In genomic region chr20:33765099-33765498, GRCh38 we compare ENCODE assay signal across 38 cellular contexts.
"Had no signal": no experiment of that assay in that cellular context is flagged by ENCODE, and none has a peak within 500 bp of the region (broad histone marks: within the 10 kb centered on the region; RNA-seq: fewer than 3 reads in every experiment).

No MANE protein-coding gene starts in this region.

- H3K27me3 ChIP-seq: adrenal gland, ascending aorta, body of pancreas, brain microvascular endothelial cell, breast epithelium, cardiac muscle cell had no signal

- H3K9me3 ChIP-seq: adrenal gland, ascending aorta, body of pancreas, breast epithelium had no signal

- DNase-seq: activated effector memory CD4-positive, alpha-beta T cell treated with anti-CD3 and anti-CD28 coated beads, Interleukin-2, amount 50 U/mL, for 16 hours; activated effector memory CD4-positive, alpha-beta T cell treated with Interleukin-2 at 50 U/mL for 16 hours; activated gamma-delta T cell; activated gamma-delta T cell treated with Interleukin-2 at 50 U/mL for 16 hours; activated naive CD4-positive, alpha-beta T cell; activated naive CD4-positive, alpha-beta T cell treated with anti-CD3 and anti-CD28 coated beads for 36 hours; activated naive CD4-positive, alpha-beta T cell treated with anti-CD3 and anti-CD28 coated beads, Interleukin-2, amount 10 ng/mL, durations not matched to agents 7 days and 5 days; activated naive CD4-positive, alpha-beta T cell treated with Interleukin-2 at 50 U/mL for 16 hours; activated naive CD8-positive, alpha-beta T cell treated with anti-CD3 and anti-CD28 coated beads for 36 hours; activated naive CD8-positive, alpha-beta T cell treated with anti-CD3 and anti-CD28 coated beads, Interleukin-2, amount 10 ng/mL, durations not matched to agents 7 days and 5 days; activated naive CD8-positive, alpha-beta T cell treated with anti-CD3 and anti-CD28 coated beads, Interleukin-2, amount 50 U/mL, for 24 hours; activated T-cell treated with anti-CD3 and anti-CD28 coated beads, Interleukin-2, amount 50 U/mL, for 1 hour; activated T-cell treated with anti-CD3 and anti-CD28 coated beads, Interleukin-2, amount 50 U/mL, for 24 hours; activated T-cell treated with anti-CD3 and anti-CD28 coated beads, Interleukin-2, amount 50 U/mL, for 4 hours; activated T-cell treated with anti-CD3 and anti-CD28 coated beads, Interleukin-2, amount 50 U/mL, for 48 hours; activated T-cell treated with anti-CD3 and anti-CD28 coated beads, Interleukin-2, amount 50 U/mL, for 72 hours; adrenal gland; amniotic stem cell; amygdala; anterior cingulate cortex; aorta; body of pancreas; brain microvascular endothelial cell; caudate nucleus; central memory CD4-positive, alpha-beta T cell; cerebellar nuclear complex had no signal

- H3K9me3 Mint-ChIP-seq: activated naive CD4-positive, alpha-beta T cell treated with anti-CD3 and anti-CD28 coated beads for 36 hours; activated naive CD4-positive, alpha-beta T cell treated with anti-CD3 and anti-CD28 coated beads, Interleukin-2, amount 10 ng/mL, durations not matched to agents 7 days and 5 days; activated naive CD4-positive, alpha-beta T cell treated with anti-CD3 and anti-CD28 coated beads, Interleukin-2, amount 50 U/mL, for 72 hours; activated naive CD8-positive, alpha-beta T cell treated with anti-CD3 and anti-CD28 coated beads for 36 hours; activated naive CD8-positive, alpha-beta T cell treated with anti-CD3 and anti-CD28 coated beads, Interleukin-2, amount 10 ng/mL, durations not matched to agents 7 days and 5 days; activated naive CD8-positive, alpha-beta T cell treated with anti-CD3 and anti-CD28 coated beads, Interleukin-2, amount 50 U/mL, for 24 hours; activated T-cell treated with anti-CD3 and anti-CD28 coated beads, Interleukin-2, amount 50 U/mL, for 24 hours; activated T-cell treated with anti-CD3 and anti-CD28 coated beads, Interleukin-2, amount 50 U/mL, for 4 hours; activated T-cell treated with anti-CD3 and anti-CD28 coated beads, Interleukin-2, amount 50 U/mL, for 72 hours; activated T-helper 1 cell treated with anti-CD3 and anti-CD28 coated beads, Interleukin-12 subunit alpha, Interleukin-12 subunit beta, Interleukin-2, Interleukin-4 antibody, amounts not matched to agents 30 ng/mL and 10 ng/mL and 1 ng/mL, durations not matched to agents 14 hours and 24 hours and 36 hours; activated T-helper 17 cell treated with anti-CD3 and anti-CD28 coated beads, Interleukin-2, amount 50 U/mL, for 72 hours; activated T-helper 2 cell treated with anti-CD3 and anti-CD28 coated beads, Interferon-gamma antibody, Interleukin-2, Interleukin-4, amounts not matched to agents 10 μg/mL and 5 μg/mL and 100 μg/mL, durations not matched to agents 14 hours and 24 hours and 36 hours; brain; central memory CD8-positive, alpha-beta T cell had no signal

- H3K4me3 ChIP-seq: adrenal gland, ascending aorta, body of pancreas, breast epithelium, cardiac muscle cell had no signal

- H3K36me3 ChIP-seq: breast epithelium, cardiac muscle cell had no signal

- H3K4me3 Mint-ChIP-seq: activated naive CD4-positive, alpha-beta T cell treated with anti-CD3 and anti-CD28 coated beads for 36 hours; activated naive CD4-positive, alpha-beta T cell treated with anti-CD3 and anti-CD28 coated beads, Interleukin-2, amount 10 ng/mL, durations not matched to agents 7 days and 5 days; activated naive CD8-positive, alpha-beta T cell; activated naive CD8-positive, alpha-beta T cell treated with anti-CD3 and anti-CD28 coated beads for 36 hours; activated naive CD8-positive, alpha-beta T cell treated with anti-CD3 and anti-CD28 coated beads, Interleukin-2, amount 10 ng/mL, durations not matched to agents 7 days and 5 days; activated naive CD8-positive, alpha-beta T cell treated with anti-CD3 and anti-CD28 coated beads, Interleukin-2, amount 50 U/mL, for 24 hours; activated T-cell treated with anti-CD3 and anti-CD28 coated beads, Interleukin-2, amount 50 U/mL, for 24 hours; activated T-cell treated with anti-CD3 and anti-CD28 coated beads, Interleukin-2, amount 50 U/mL, for 4 hours; activated T-cell treated with anti-CD3 and anti-CD28 coated beads, Interleukin-2, amount 50 U/mL, for 72 hours; activated T-helper 1 cell treated with anti-CD3 and anti-CD28 coated beads, Interleukin-12 subunit alpha, Interleukin-12 subunit beta, Interleukin-2, Interleukin-4 antibody, amounts not matched to agents 30 ng/mL and 10 ng/mL and 1 ng/mL, durations not matched to agents 14 hours and 24 hours and 36 hours; activated T-helper 17 cell treated with anti-CD3 and anti-CD28 coated beads, Interleukin-2, amount 50 U/mL, for 72 hours; brain; central memory CD8-positive, alpha-beta T cell had no signal

- H3K4me1 Mint-ChIP-seq: activated naive CD4-positive, alpha-beta T cell treated with anti-CD3 and anti-CD28 coated beads, Interleukin-2, amount 10 ng/mL, durations not matched to agents 7 days and 5 days; activated naive CD8-positive, alpha-beta T cell treated with anti-CD3 and anti-CD28 coated beads, Interleukin-2, amount 50 U/mL, for 24 hours; activated T-helper 17 cell treated with anti-CD3 and anti-CD28 coated beads, Interleukin-2, amount 50 U/mL, for 72 hours; brain; central memory CD8-positive, alpha-beta T cell had no signal

- H3K4me1 ChIP-seq: adrenal gland, ascending aorta, body of pancreas, breast epithelium had no signal

- H3K36me3 Mint-ChIP-seq: activated naive CD4-positive, alpha-beta T cell treated with anti-CD3 and anti-CD28 coated beads, Interleukin-2, amount 50 U/mL, for 72 hours had no signal

- ATAC-seq: activated naive CD4-positive, alpha-beta T cell treated with anti-CD3 and anti-CD28 coated beads, Interleukin-2, amount 50 U/mL, for 72 hours; activated naive CD8-positive, alpha-beta T cell treated with anti-CD3 and anti-CD28 coated beads, Interleukin-2, amount 50 U/mL, for 24 hours; activated T-cell treated with anti-CD3 and anti-CD28 coated beads, Interleukin-2, amount 50 U/mL, for 4 hours; activated T-cell treated with anti-CD3 and anti-CD28 coated beads, Interleukin-2, amount 50 U/mL, for 72 hours; activated T-helper 17 cell treated with anti-CD3 and anti-CD28 coated beads, Interleukin-2, amount 50 U/mL, for 72 hours; body of pancreas had no signal

- H3K27me3 Mint-ChIP-seq: activated naive CD4-positive, alpha-beta T cell treated with anti-CD3 and anti-CD28 coated beads, Interleukin-2, amount 10 ng/mL, durations not matched to agents 7 days and 5 days; activated naive CD8-positive, alpha-beta T cell; activated naive CD8-positive, alpha-beta T cell treated with anti-CD3 and anti-CD28 coated beads for 36 hours; activated naive CD8-positive, alpha-beta T cell treated with anti-CD3 and anti-CD28 coated beads, Interleukin-2, amount 10 ng/mL, durations not matched to agents 7 days and 5 days; activated naive CD8-positive, alpha-beta T cell treated with anti-CD3 and anti-CD28 coated beads, Interleukin-2, amount 50 U/mL, for 24 hours; activated T-cell treated with anti-CD3 and anti-CD28 coated beads, Interleukin-2, amount 50 U/mL, for 24 hours; activated T-helper 17 cell treated with anti-CD3 and anti-CD28 coated beads, Interleukin-2, amount 50 U/mL, for 72 hours; brain; central memory CD8-positive, alpha-beta T cell had no signal

- FAIRE-seq: astrocyte, bronchial epithelial cell had no signal

- H3K27ac Mint-ChIP-seq: activated naive CD4-positive, alpha-beta T cell treated with anti-CD3 and anti-CD28 coated beads for 36 hours; activated naive CD4-positive, alpha-beta T cell treated with anti-CD3 and anti-CD28 coated beads, Interleukin-2, amount 10 ng/mL, durations not matched to agents 7 days and 5 days; activated naive CD8-positive, alpha-beta T cell; activated naive CD8-positive, alpha-beta T cell treated with anti-CD3 and anti-CD28 coated beads for 36 hours; activated naive CD8-positive, alpha-beta T cell treated with anti-CD3 and anti-CD28 coated beads, Interleukin-2, amount 10 ng/mL, durations not matched to agents 7 days and 5 days; activated naive CD8-positive, alpha-beta T cell treated with anti-CD3 and anti-CD28 coated beads, Interleukin-2, amount 50 U/mL, for 24 hours; activated T-cell treated with anti-CD3 and anti-CD28 coated beads, Interleukin-2, amount 50 U/mL, for 24 hours; activated T-cell treated with anti-CD3 and anti-CD28 coated beads, Interleukin-2, amount 50 U/mL, for 72 hours; activated T-helper 1 cell treated with anti-CD3 and anti-CD28 coated beads, Interleukin-12 subunit alpha, Interleukin-12 subunit beta, Interleukin-2, Interleukin-4 antibody, amounts not matched to agents 30 ng/mL and 10 ng/mL and 1 ng/mL, durations not matched to agents 14 hours and 24 hours and 36 hours; activated T-helper 17 cell treated with anti-CD3 and anti-CD28 coated beads, Interleukin-2, amount 50 U/mL, for 72 hours; activated T-helper 2 cell treated with anti-CD3 and anti-CD28 coated beads, Interferon-gamma antibody, Interleukin-2, Interleukin-4, amounts not matched to agents 10 μg/mL and 5 μg/mL and 100 μg/mL, durations not matched to agents 14 hours and 24 hours and 36 hours; brain had no signal

- H3K27ac ChIP-seq: adrenal gland, ascending aorta, body of pancreas, brain microvascular endothelial cell, breast epithelium, cardiac muscle cell had no signal
